In the genomic region with DNA sequence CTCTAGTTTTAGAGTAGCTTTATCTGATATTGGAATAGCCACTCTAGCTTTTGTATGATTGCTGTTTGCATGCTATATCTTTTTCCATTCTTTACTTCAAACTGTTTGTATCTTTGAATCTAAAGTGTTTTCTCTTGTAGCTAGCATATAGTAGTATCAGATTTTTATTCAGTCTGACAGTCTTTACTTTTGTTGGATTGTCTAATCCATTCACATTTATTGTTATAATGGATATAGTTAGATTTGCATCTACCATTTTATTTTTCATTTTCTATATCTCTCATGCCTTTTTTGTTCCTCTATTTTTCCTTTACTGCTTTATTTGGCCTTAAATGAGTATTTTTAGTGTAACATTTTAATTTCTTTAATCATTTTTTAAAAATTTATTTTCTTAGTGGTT, we compare ENCODE assay signal across 28 cellular contexts. TPM values are rescaled to one million over a fixed set of nuclear protein-coding genes. Genes with fewer than 3 reads are reported as not detected.
"Had no signal": no experiment of that assay in that cellular context is flagged by ENCODE, and none has a peak within 500 bp of the region (broad histone marks: within the 10 kb centered on the region; RNA-seq: fewer than 3 reads in every experiment).

No MANE protein-coding gene starts in this region.

- ATAC-seq: stimulated activated effector memory CD8-positive, alpha-beta T cell treated with anti-CD3 and anti-CD28 coated beads, Interleukin-12 subunit alpha, Interleukin-12 subunit beta, amount 100 ng/mL, for 72 hours; stimulated activated memory B cell treated with anti-CD40 and anti-IgM and Interleukin-4, amounts not matched to agents 10 μg/mL and 1 μg/mL and 100 μg/mL, for 72 hours; stimulated activated naive CD8-positive, alpha-beta T cell treated with anti-CD3 and anti-CD28 coated beads, Interleukin-15, amount 100 ng/mL, for 72 hours; stimulated activated naive CD8-positive, alpha-beta T cell treated with anti-CD3 and anti-CD28 coated beads, Interleukin-15, Interleukin-2, amounts not matched to agents 100 U/mL and 50 U/mL, for 24 hours; upper lobe of right lung had no signal

- H3K27me3 Mint-ChIP-seq: stimulated activated memory B cell treated with anti-CD40 and anti-IgM and Interleukin-4, amounts not matched to agents 10 μg/mL and 1 μg/mL and 100 μg/mL, for 72 hours had no signal

- H3K4me3 Mint-ChIP-seq: stimulated activated effector memory CD8-positive, alpha-beta T cell treated with anti-CD3 and anti-CD28 coated beads, Interleukin-12 subunit alpha, Interleukin-12 subunit beta, amount 100 ng/mL, for 72 hours; stimulated activated memory B cell treated with anti-CD40 and anti-IgM and Interleukin-4, amounts not matched to agents 10 μg/mL and 1 μg/mL and 100 μg/mL, for 72 hours; stimulated activated naive CD8-positive, alpha-beta T cell treated with anti-CD3 and anti-CD28 coated beads, Interleukin-15, amount 100 ng/mL, for 72 hours; stimulated activated naive CD8-positive, alpha-beta T cell treated with anti-CD3 and anti-CD28 coated beads, Interleukin-15, Interleukin-2, amounts not matched to agents 100 ng/mL and 50 ng/mL, for 24 hours; type B pancreatic cell had no signal

- H3K4me1 ChIP-seq: stomach, suprapubic skin, testis, thyroid gland, tibial artery, tibial nerve, transverse colon, upper lobe of left lung, upper lobe of right lung, uterus, vagina had no signal

- H3K27ac ChIP-seq: stomach, suprapubic skin, testis, thoracic aorta, thyroid gland, tibial artery, tibial nerve, transverse colon, upper lobe of left lung, upper lobe of right lung, uterus, vagina had no signal

- H3K36me3 ChIP-seq: stomach, suprapubic skin, thoracic aorta, thyroid gland, tibial artery, tibial nerve, transverse colon, upper lobe of left lung, upper lobe of right lung, uterus, vagina had no signal

- H3K36me3 Mint-ChIP-seq: stimulated activated effector memory CD8-positive, alpha-beta T cell treated with anti-CD3 and anti-CD28 coated beads, Interleukin-12 subunit alpha, Interleukin-12 subunit beta, amount 100 ng/mL, for 72 hours; stimulated activated memory B cell treated with anti-CD40 and anti-IgM and Interleukin-4, amounts not matched to agents 10 μg/mL and 1 μg/mL and 100 μg/mL, for 72 hours; type B pancreatic cell had no signal

- H3K27ac Mint-ChIP-seq: stimulated activated effector memory CD8-positive, alpha-beta T cell treated with anti-CD3 and anti-CD28 coated beads, Interleukin-12 subunit alpha, Interleukin-12 subunit beta, amount 100 ng/mL, for 72 hours; stimulated activated memory B cell treated with anti-CD40 and anti-IgM and Interleukin-4, amounts not matched to agents 10 μg/mL and 1 μg/mL and 100 μg/mL, for 72 hours; stimulated activated naive CD8-positive, alpha-beta T cell treated with anti-CD3 and anti-CD28 coated beads, Interleukin-15, amount 100 ng/mL, for 72 hours; stimulated activated naive CD8-positive, alpha-beta T cell treated with anti-CD3 and anti-CD28 coated beads, Interleukin-15, Interleukin-2, amounts not matched to agents 100 ng/mL and 50 ng/mL, for 24 hours; type B pancreatic cell had no signal

- H3K4me3 ChIP-seq: stomach, suprapubic skin, testis, thoracic aorta, thyroid gland, tibial artery, tibial nerve, transverse colon, upper lobe of left lung, upper lobe of right lung, uterus, vagina had no signal

- H3K27me3 ChIP-seq: testis, thyroid gland, tibial nerve, upper lobe of left lung, uterus, vagina had no signal

- H3K4me1 Mint-ChIP-seq: stimulated activated effector memory CD8-positive, alpha-beta T cell treated with anti-CD3 and anti-CD28 coated beads, Interleukin-12 subunit alpha, Interleukin-12 subunit beta, amount 100 ng/mL, for 72 hours; stimulated activated memory B cell treated with anti-CD40 and anti-IgM and Interleukin-4, amounts not matched to agents 10 μg/mL and 1 μg/mL and 100 μg/mL, for 72 hours; stimulated activated naive CD8-positive, alpha-beta T cell treated with anti-CD3 and anti-CD28 coated beads, Interleukin-15, amount 100 ng/mL, for 72 hours had no signal

- DNase-seq: stimulated activated CD4-positive, alpha-beta T cell treated with anti-CD3 and anti-CD28 coated beads, Interleukin-2, amount 100 ng/mL, for 48 hours; stimulated activated CD4-positive, alpha-beta T cell treated with anti-CD3 and anti-CD28 coated beads, Interleukin-4, amount 100 ng/mL, for 1 hour; stimulated activated CD4-positive, alpha-beta T cell treated with anti-CD3 and anti-CD28 coated beads, Interleukin-4, amount 100 ng/mL, for 24 hours; stimulated activated CD4-positive, alpha-beta T cell treated with anti-CD3 and anti-CD28 coated beads, Interleukin-4, amount 100 ng/mL, for 4 hours; stimulated activated CD8-positive, alpha-beta memory T cell treated with anti-CD3 and anti-CD28 coated beads, Interleukin-4, amount 100 ng/mL, for 48 hours; stimulated activated naive CD4-positive, alpha-beta T cell; stimulated activated naive CD4-positive, alpha-beta T cell treated with Interleukin-2 at 50 U/mL for 16 hours; stimulated activated naive CD8-positive, alpha-beta T cell treated with anti-CD3 and anti-CD28 coated beads, Interleukin-15, amount 100 ng/mL, for 72 hours; stimulated activated naive CD8-positive, alpha-beta T cell treated with anti-CD3 and anti-CD28 coated beads, Interleukin-15, Interleukin-2, amounts not matched to agents 100 U/mL and 50 U/mL, for 24 hours; stomach; substantia nigra; testis; thyroid gland; tibial artery; transverse colon; trophoblast cell; upper lobe of left lung; upper lobe of right lung; uterus had no signal

- H3K9me3 ChIP-seq: testis, thyroid gland had no signal

- FAIRE-seq: urothelium cell line had no signal

RNA-seq across cellular contexts. Expression of a gene that starts 52.1 kb away (rescaled TPM):
- total RNA-seq: thoracic aorta had no signal
